9 cellular contexts compared by ENCODE assay signal in the genomic region with DNA sequence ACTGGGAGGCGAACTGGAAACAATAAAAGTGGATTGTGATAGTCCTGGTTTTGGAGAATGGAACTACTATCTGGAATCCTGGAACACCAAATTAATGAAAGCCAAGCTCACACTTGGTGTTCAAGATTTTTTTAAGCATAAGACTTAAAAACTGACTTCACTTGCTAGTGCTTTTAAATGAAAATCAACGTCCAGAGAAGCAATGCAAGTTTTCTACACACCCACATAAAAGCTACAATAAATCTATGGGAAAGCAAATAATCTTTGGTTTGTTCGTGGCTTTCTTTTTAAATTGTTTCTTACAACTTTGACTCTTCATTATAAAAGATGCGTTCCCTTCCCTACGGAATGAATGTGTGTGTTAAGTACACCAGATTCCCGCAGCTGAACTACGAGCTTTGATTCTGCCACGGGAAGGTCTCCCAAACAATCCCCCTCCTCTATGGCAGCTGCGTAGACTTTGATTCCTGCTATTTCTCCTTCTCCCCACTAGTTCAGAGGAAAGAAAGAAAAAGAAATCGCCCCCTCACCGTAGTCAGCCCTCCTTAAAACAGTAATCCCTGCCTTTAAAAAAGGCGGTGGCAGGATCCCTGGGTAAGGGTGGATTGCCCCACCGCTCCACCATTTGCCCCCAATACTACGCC.
DNase-seq lines count a peak whose midpoint lies in the region; ATAC-seq lines count a peak whose summit lies in the region.
"Had no signal": no experiment of that assay in that cellular context is flagged by ENCODE, and none has a peak within 500 bp of the region (broad histone marks: within the 10 kb centered on the region; RNA-seq: fewer than 3 reads in every experiment).

No MANE protein-coding gene starts in this region.

- H3K9me3 ChIP-seq in iPS-20b (ENCODE audit: insufficient read depth, low read depth, low read length), result no peaks in the 10 kb centered on the region

- H3K9me3 Mint-ChIP-seq in activated T-helper 17 cell treated with anti-CD3 and anti-CD28 coated beads, Interleukin-2, amount 50 U/mL, for 72 hours, result no peaks in the 10 kb centered on the region
- no peaks in the 10 kb centered on the region for H3K9me3 Mint-ChIP-seq in stimulated activated naive CD8-positive, alpha-beta T cell treated with anti-CD3 and anti-CD28 coated beads, Interleukin-15, amount 100 ng/mL, for 72 hours

- H3K4me1 Mint-ChIP-seq in activated T-helper 17 cell treated with anti-CD3 and anti-CD28 coated beads, Interleukin-2, amount 50 U/mL, for 72 hours, result no peaks in the 10 kb centered on the region
- H3K4me1 Mint-ChIP-seq in stimulated activated naive CD8-positive, alpha-beta T cell treated with anti-CD3 and anti-CD28 coated beads, Interleukin-15, amount 100 ng/mL, for 72 hours, result peaks cover 17% of the 10 kb centered on the region

- no peaks in the 10 kb centered on the region for H3K36me3 ChIP-seq in iPS-20b (ENCODE audit: insufficient read depth, low read depth, low read length)

- H3K36me3 Mint-ChIP-seq in activated T-helper 17 cell treated with anti-CD3 and anti-CD28 coated beads, Interleukin-2, amount 50 U/mL, for 72 hours (ENCODE audit: low read depth), result no peaks in the 10 kb centered on the region

- peaks cover 24% of the 10 kb centered on the region for H3K27me3 ChIP-seq in iPS-20b (ENCODE audit: insufficient read depth, low read length)

- ATAC-seq in activated T-helper 17 cell treated with anti-CD3 and anti-CD28 coated beads, Interleukin-2, amount 50 U/mL, for 72 hours (replicated peaks), result no peak
- ATAC-seq in stimulated activated naive CD8-positive, alpha-beta T cell treated with anti-CD3 and anti-CD28 coated beads, Interleukin-15, amount 100 ng/mL, for 72 hours, result no peak
- no peak for ATAC-seq in HG03460 (IDR thresholded peaks at IDR 0.05; ENCODE audit: unreplicated experiment)

- H3K27ac ChIP-seq in iPS-20b (ENCODE audit: low read length), result no peak overlapping the region
- H3K27ac ChIP-seq: C4-2B had no signal

- peak overlapping the region; percentile 88 for H3K9ac ChIP-seq in iPS-20b (ENCODE audit: low read depth, low read length)

- peaks cover 27% of the 10 kb centered on the region for H3K4me1 ChIP-seq in iPS-20b (ENCODE audit: insufficient read depth, low read length)

- H3K27me3 Mint-ChIP-seq in activated T-helper 17 cell treated with anti-CD3 and anti-CD28 coated beads, Interleukin-2, amount 50 U/mL, for 72 hours, result peaks cover 34% of the 10 kb centered on the region
- peaks cover 63% of the 10 kb centered on the region for H3K27me3 Mint-ChIP-seq in stimulated activated naive CD8-positive, alpha-beta T cell treated with anti-CD3 and anti-CD28 coated beads, Interleukin-15, amount 100 ng/mL, for 72 hours

- peak overlapping the region; percentile 86 for H3K4me3 ChIP-seq in iPS-20b (ENCODE audit: low read length)

- no peak overlapping the region for H3K27ac Mint-ChIP-seq in activated T-helper 17 cell treated with anti-CD3 and anti-CD28 coated beads, Interleukin-2, amount 50 U/mL, for 72 hours
- H3K27ac Mint-ChIP-seq in stimulated activated naive CD8-positive, alpha-beta T cell treated with anti-CD3 and anti-CD28 coated beads, Interleukin-15, amount 100 ng/mL, for 72 hours, result no peak overlapping the region

- DNase-seq in NCI-H1417 (lab: John Stamatoyannopoulos, UW), result peak in 2 of 3 experiments; percentile 35 to 71
- no peak for DNase-seq in NCI-H1417 treated with DMSO at 0.1 percent for 48 hours (lab: John Stamatoyannopoulos, UW)
- no peak for DNase-seq in stimulated activated naive CD8-positive, alpha-beta T cell treated with anti-CD3 and anti-CD28 coated beads, Interleukin-15, amount 100 ng/mL, for 72 hours
- no peak for DNase-seq in NCI-H2081 treated with DMSO at 0.1 percent for 48 hours (lab: John Stamatoyannopoulos, UW)
- no peak for DNase-seq in SHP77 (lab: John Stamatoyannopoulos, UW)

- H3K4me3 Mint-ChIP-seq in activated T-helper 17 cell treated with anti-CD3 and anti-CD28 coated beads, Interleukin-2, amount 50 U/mL, for 72 hours, result peak overlapping the region; percentile 45
- H3K4me3 Mint-ChIP-seq in stimulated activated naive CD8-positive, alpha-beta T cell treated with anti-CD3 and anti-CD28 coated beads, Interleukin-15, amount 100 ng/mL, for 72 hours, result peak overlapping the region; percentile 71 to 74

Comparison
In these comparisons a context has a peak if more than half of its experiments do, and no peak if none do; other contexts are left out.
1. DNase-seq: peak in NCI-H1417 (2 of 3); none in NCI-H1417 treated with DMSO at 0.1 percent for 48 hours (single experiment), stimulated activated naive CD8-positive, alpha-beta T cell treated with anti-CD3 and anti-CD28 coated beads, Interleukin-15, amount 100 ng/mL, for 72 hours (0 of 2), NCI-H2081 treated with DMSO at 0.1 percent for 48 hours (single experiment) and SHP77 (0 of 2).